ENCODE assay signal across 21 cellular contexts in genomic region chr6:138426500-138427123, GRCh38. TPM values are rescaled to one million over a fixed set of nuclear protein-coding genes. Genes with fewer than 3 reads are reported as not detected.
DNase-seq lines count a peak whose midpoint lies in the region; ATAC-seq, FAIRE-seq and TF ChIP-seq lines count a peak whose summit lies in the region.
"Had no signal": no experiment of that assay in that cellular context is flagged by ENCODE, and none has a peak within 500 bp of the region (broad histone marks: within the 10 kb centered on the region; RNA-seq: fewer than 3 reads in every experiment).

No MANE protein-coding gene starts in this region.

- FAIRE-seq in HepG2 (lab: Jason Lieb, UNC) = no peak
- FAIRE-seq: HTR-8/SVneo had no signal

- H3K27me3 ChIP-seq in HepG2 (ENCODE audit: control insufficient read depth in 1 of 2, insufficient read depth in 2 of 2, low read length in 2 of 2) (no peaks in the 10 kb centered on the region), right lobe of liver (no peaks in the 10 kb centered on the region), osteoblast (ENCODE audit: insufficient read depth, low read length) (no peaks in the 10 kb centered on the region)
- H3K27me3 ChIP-seq: BLaER1 had no signal

- no peak for TF ChIP-seq RAD21 in HepG2 (CRISPR knock-in tag; IDR thresholded peaks at IDR 0.05)

- H3K27ac ChIP-seq in HepG2 (ENCODE audit: extremely low read length, insufficient read depth, low read length) = no peak overlapping the region
- peak overlapping the region in 1 of 3 donors; percentile 16 for H3K27ac ChIP-seq in right lobe of liver
- no peak overlapping the region for H3K27ac ChIP-seq in osteoblast (ENCODE audit: low read depth, low read length)
- H3K27ac ChIP-seq: BLaER1, HL-60 had no signal

- H3K9me3 ChIP-seq in HepG2 (ENCODE audit: low read length) (no peaks in the 10 kb centered on the region), right lobe of liver (no peaks in the 10 kb centered on the region), osteoblast (ENCODE audit: low read depth, low read length) (no peaks in the 10 kb centered on the region)
- H3K9me3 ChIP-seq: BLaER1 had no signal

- TF ChIP-seq POLR2A in HepG2 (IDR thresholded peaks at IDR 0.05; ENCODE audit: insufficient read depth in 1 of 2, low read depth in 2 of 2, low read length in 2 of 2) (no peak), right lobe of liver (IDR thresholded peaks at IDR 0.05) (no peak)

- H3K79me2 ChIP-seq in HepG2 (ENCODE audit: insufficient read depth, low read length) = no peaks in the 10 kb centered on the region
- no peaks in the 10 kb centered on the region for H3K79me2 ChIP-seq in osteoblast (ENCODE audit: insufficient read depth, low read length)

- H4K20me1 ChIP-seq in HepG2 (ENCODE audit: insufficient read depth, low read length) = no peaks in the 10 kb centered on the region
- H4K20me1 ChIP-seq in osteoblast (ENCODE audit: insufficient read depth, low read length) = no peaks in the 10 kb centered on the region
- H4K20me1 ChIP-seq: BLaER1 had no signal

- H3K27ac Mint-ChIP-seq in brain = peak overlapping the region in 3 of 5 experiments; percentile 41 to 93 (median 77)
- H3K27ac Mint-ChIP-seq: CD14-positive monocyte had no signal

- H2AFZ ChIP-seq in HepG2 (ENCODE audit: low read length) = no peak overlapping the region
- H2AFZ ChIP-seq in osteoblast (ENCODE audit: low read length) = no peak overlapping the region

- intact Hi-C loops in HepG2 (cut with micrococcal nuclease; ENCODE audit: unreplicated experiment) (no loop called here), right lobe of liver (cut with DNase I) (loop anchor here in 1 of 2 donors (5.0 kb wide), 1 partner anchor 81 kb away; no protein-coding TSS in a partner anchor)

- peaks cover 35 to 78% of the 10 kb centered on the region in 2 experiments for H3K36me3 ChIP-seq in HepG2 (replicated peaks in 1 of 2; ENCODE audit: control insufficient read depth in 1 of 2, insufficient read depth in 2 of 2, low read length in 2 of 2)
- H3K36me3 ChIP-seq in right lobe of liver = peaks cover 0 to 30% (median 10%) of the 10 kb centered on the region in 4 donors
- no peaks in the 10 kb centered on the region for H3K36me3 ChIP-seq in osteoblast (ENCODE audit: insufficient read depth, low read length)

- POLR2A ChIA-PET in HepG2 (lab: Yijun Ruan, JAX) = no interaction called here

- H3K9me3 Mint-ChIP-seq in brain = no peaks in the 10 kb centered on the region
- H3K9me3 Mint-ChIP-seq: CD14-positive monocyte; CD4-positive, alpha-beta memory T cell; H9 had no signal

- BruUV-seq in HepG2 (replicated peaks; lab: Mats Ljungman, UMichigan) = no TSS peak

- DNase-seq in HepG2 (ENCODE audit: low spot score) (no peak), right lobe of liver (no peak), osteoblast (ENCODE audit: insufficient read length, low spot score, missing footprints) (peak; percentile 71), HuH-7 (ENCODE audit: low spot score) (no peak), H4 (ENCODE audit: low spot score) (no peak)
- DNase-seq: 8988T; CD4-positive, alpha-beta memory T cell; DMS153; DMS79; GDM1; GOT3; H9 had no signal

- peaks cover 25% of the 10 kb centered on the region for H3K4me1 Mint-ChIP-seq in brain

- WGBS in HepG2 (ENCODE audit: low lambda C conversion rate) = 98% methylated on average over 5 of the region's 5 CpGs
- 77% methylated on average over 4 of the region's 5 CpGs for WGBS in right lobe of liver (ENCODE audit: insufficient coverage, low coverage, low lambda C conversion rate, missing lambda C conversion rate)

- H3K4me1 ChIP-seq in HepG2 (ENCODE audit: insufficient read depth, low read length) (peaks cover 19% of the 10 kb centered on the region), right lobe of liver (peaks cover 0 to 41% (median 13%) of the 10 kb centered on the region in 4 donors), osteoblast (ENCODE audit: insufficient read depth, low read length) (peaks cover 9% of the 10 kb centered on the region)
- H3K4me1 ChIP-seq: BLaER1 had no signal

- H3K9ac ChIP-seq in HepG2 (ENCODE audit: insufficient read depth, low read depth, low read length) = no peak overlapping the region
- H3K9ac ChIP-seq: BLaER1 had no signal

- ATAC-seq in HepG2 (no peak), right lobe of liver (no peak), HG03469 (IDR thresholded peaks at IDR 0.05; ENCODE audit: unreplicated experiment) (no peak)

- in situ Hi-C loops in HepG2 (cut with HindIII; ENCODE audit: extremely low pct_ligation_motif_present, low pct_unique_long_range_greater_than_20kb) = no loop called here

- TF ChIP-seq EP300 in HepG2 (IDR thresholded peaks at IDR 0.05; ENCODE audit: low read depth in 2 of 2, low read length in 2 of 2) (no peak), HepG2 (CRISPR knock-in tag; IDR thresholded peaks at IDR 0.05; ENCODE audit: borderline replicate concordance) (no peak)

- H3K36me3 Mint-ChIP-seq in brain = peaks cover 33% of the 10 kb centered on the region

- H3K4me2 ChIP-seq in HepG2 (ENCODE audit: low read depth, low read length) (no peak overlapping the region), osteoblast (ENCODE audit: insufficient read depth, low read length) (no peak overlapping the region)
- H3K4me2 ChIP-seq: BLaER1 had no signal

- H3K4me3 ChIP-seq in HepG2 (replicated peaks in 1 of 3; ENCODE audit: insufficient read depth in 1 of 3, low read depth in 2 of 3, low read length in 3 of 3) = no peak overlapping the region
- no peak overlapping the region for H3K4me3 ChIP-seq in right lobe of liver
- no peak overlapping the region for H3K4me3 ChIP-seq in osteoblast (ENCODE audit: insufficient read depth, low read length)
- H3K4me3 ChIP-seq: BLaER1 had no signal

- CTCF ChIA-PET in HepG2 (lab: Yijun Ruan, JAX; ENCODE audit: low intra/inter-chr PET ratio, low total read pairs) = no interaction called here

- no peaks in the 10 kb centered on the region for H3K27me3 Mint-ChIP-seq in brain
- H3K27me3 Mint-ChIP-seq: CD4-positive, alpha-beta memory T cell had no signal

- no peak for TF ChIP-seq CTCF in HepG2 (CRISPR knock-in tag; IDR thresholded peaks at IDR 0.05)
- no peak for TF ChIP-seq CTCF in right lobe of liver (IDR thresholded peaks at IDR 0.05)
- TF ChIP-seq CTCF in brain (conservative IDR thresholded peaks at IDR 0.05) = no peak
- TF ChIP-seq CTCF in osteoblast (IDR thresholded peaks at IDR 0.05; ENCODE audit: extremely low read depth, low read depth, low read length) = no peak

- peak overlapping the region in 2 of 5 experiments; percentile 62 to 67 for H3K4me3 Mint-ChIP-seq in brain
- H3K4me3 Mint-ChIP-seq: CD14-positive monocyte; CD4-positive, alpha-beta memory T cell; H9 had no signal

RNA-seq across cellular contexts. Expression of gene HEBP2, which starts 22.6 kb away (rescaled TPM):
- total RNA-seq in HepG2 (2016; rRNA removed; fragmentation: Illumina TruSeq; extraction: Trizol) = 63.5 and 72.8 TPM in 2 replicates
- 166 and 170 TPM in 2 replicates for total RNA-seq in HepG2 (2016; cell fraction: cytosol; rRNA removed; fragmentation: Illumina TruSeq; extraction: Trizol; ENCODE audit: low read depth)
- 59.3 and 73.4 TPM in 2 replicates for total RNA-seq in HepG2 (2016; cell fraction: insoluble cytoplasmic fraction; rRNA removed; fragmentation: Illumina TruSeq; extraction: Trizol)
- total RNA-seq in HepG2 (2016; cell fraction: membrane; rRNA removed; fragmentation: Illumina TruSeq; extraction: Trizol) = 169 and 174 TPM in 2 replicates
- total RNA-seq in HepG2 (2016; cell fraction: nucleus; rRNA removed; fragmentation: Illumina TruSeq; extraction: Trizol) = 26.7 and 33.2 TPM in 2 replicates
- 13.5 and 16.0 TPM in 2 replicates for polyA plus RNA-seq in HepG2 (2011; rRNA removed)
- 10.7 and 20.4 TPM in 2 replicates for polyA plus RNA-seq in HepG2 (2011; cell fraction: cytosol; rRNA removed)
- polyA plus RNA-seq in HepG2 (2011; cell fraction: nucleus; rRNA removed) = 8.3 and 8.5 TPM in 2 replicates
- polyA plus RNA-seq in HepG2 (2012) = 22.1 and 42.4 TPM in 2 replicates
- polyA plus RNA-seq in HepG2 (2016; cell fraction: cytosol; fragmentation: Illumina TruSeq; extraction: Trizol; ENCODE audit: low read depth) = 232 and 243 TPM in 2 replicates
- polyA plus RNA-seq in HepG2 (2016; cell fraction: insoluble cytoplasmic fraction; fragmentation: Illumina TruSeq; extraction: Trizol; ENCODE audit: low read depth) = 51.6 and 57.6 TPM in 2 replicates
- polyA plus RNA-seq in HepG2 (2016; cell fraction: membrane; fragmentation: Illumina TruSeq; extraction: Trizol; ENCODE audit: low read depth) = 144 and 151 TPM in 2 replicates
- polyA plus RNA-seq in HepG2 (2016; cell fraction: nucleus; fragmentation: Illumina TruSeq; extraction: Trizol; ENCODE audit: insufficient read depth, low read depth) = 47.5 and 48.3 TPM in 2 replicates
- polyA minus RNA-seq in HepG2 (2011; rRNA and poly(A)+ RNA removed; ENCODE audit: low replicate concordance) = 0.23 and 2.4 TPM in 2 replicates
- polyA minus RNA-seq in HepG2 (2011; cell fraction: cytosol; rRNA and poly(A)+ RNA removed) = 4.3 and 5.5 TPM in 2 replicates
- 8.5 and 8.8 TPM in 2 replicates for polyA minus RNA-seq in HepG2 (2011; cell fraction: nucleus; rRNA and poly(A)+ RNA removed)
- 10 to 100 TPM; 37.3 to 69.2 (median 53.0) TPM for total RNA-seq in right lobe of liver
- polyA plus RNA-seq in brain (ENCODE audit: insufficient read depth, low read depth, low replicate concordance) = 37.2 TPM
- total RNA-seq in osteoblast = 35.1 and 35.8 TPM in 2 replicates
- 8.5 and 10.7 TPM in 2 replicates for total RNA-seq in H4 (2014; rRNA removed; shearing (Covaris generic))

RNA-seq across cellular contexts. Expression of gene SMIM28, which starts 48.9 kb away (rescaled TPM):
- total RNA-seq in HepG2 (2016; rRNA removed; fragmentation: Illumina TruSeq; extraction: Trizol) = not detected in 2 replicates
- not detected in 2 replicates for total RNA-seq in HepG2 (2016; cell fraction: cytosol; rRNA removed; fragmentation: Illumina TruSeq; extraction: Trizol; ENCODE audit: low read depth)
- not detected in 2 replicates for total RNA-seq in HepG2 (2016; cell fraction: insoluble cytoplasmic fraction; rRNA removed; fragmentation: Illumina TruSeq; extraction: Trizol)
- total RNA-seq in HepG2 (2016; cell fraction: membrane; rRNA removed; fragmentation: Illumina TruSeq; extraction: Trizol) = not detected in 2 replicates
- total RNA-seq in HepG2 (2016; cell fraction: nucleus; rRNA removed; fragmentation: Illumina TruSeq; extraction: Trizol) = not detected in 2 replicates
- polyA plus RNA-seq in HepG2 (2011; rRNA removed) = not detected in 2 replicates
- polyA plus RNA-seq in HepG2 (2011; cell fraction: cytosol; rRNA removed) = not detected in 2 replicates
- not detected in 2 replicates for polyA plus RNA-seq in HepG2 (2011; cell fraction: nucleus; rRNA removed)
- polyA plus RNA-seq in HepG2 (2012) = not detected in 2 replicates
- polyA plus RNA-seq in HepG2 (2016; cell fraction: cytosol; fragmentation: Illumina TruSeq; extraction: Trizol; ENCODE audit: low read depth) = not detected in 2 replicates
- not detected in 2 replicates for polyA plus RNA-seq in HepG2 (2016; cell fraction: insoluble cytoplasmic fraction; fragmentation: Illumina TruSeq; extraction: Trizol; ENCODE audit: low read depth)
- polyA plus RNA-seq in HepG2 (2016; cell fraction: membrane; fragmentation: Illumina TruSeq; extraction: Trizol; ENCODE audit: low read depth) = not detected in 2 replicates
- not detected in 2 replicates for polyA plus RNA-seq in HepG2 (2016; cell fraction: nucleus; fragmentation: Illumina TruSeq; extraction: Trizol; ENCODE audit: insufficient read depth, low read depth)
- polyA minus RNA-seq in HepG2 (2011; rRNA and poly(A)+ RNA removed; ENCODE audit: low replicate concordance) = not detected in 2 replicates
- polyA minus RNA-seq in HepG2 (2011; cell fraction: cytosol; rRNA and poly(A)+ RNA removed) = not detected in 2 replicates
- not detected in 2 replicates for polyA minus RNA-seq in HepG2 (2011; cell fraction: nucleus; rRNA and poly(A)+ RNA removed)
- total RNA-seq in right lobe of liver = not detected
- not detected for polyA plus RNA-seq in brain (ENCODE audit: insufficient read depth, low read depth, low replicate concordance)
- total RNA-seq in osteoblast = not detected in 2 replicates
- total RNA-seq in H4 (2014; rRNA removed; shearing (Covaris generic)) = not detected in 2 replicates
- total RNA-seq: A673; CD4-positive, alpha-beta memory T cell; Daoy; H9 had no signal
- polyA plus RNA-seq: AG04450; CD14-positive monocyte; CD4-positive, alpha-beta memory T cell had no signal
